ENCODE assay signal across 4 cellular contexts in the genomic region with DNA sequence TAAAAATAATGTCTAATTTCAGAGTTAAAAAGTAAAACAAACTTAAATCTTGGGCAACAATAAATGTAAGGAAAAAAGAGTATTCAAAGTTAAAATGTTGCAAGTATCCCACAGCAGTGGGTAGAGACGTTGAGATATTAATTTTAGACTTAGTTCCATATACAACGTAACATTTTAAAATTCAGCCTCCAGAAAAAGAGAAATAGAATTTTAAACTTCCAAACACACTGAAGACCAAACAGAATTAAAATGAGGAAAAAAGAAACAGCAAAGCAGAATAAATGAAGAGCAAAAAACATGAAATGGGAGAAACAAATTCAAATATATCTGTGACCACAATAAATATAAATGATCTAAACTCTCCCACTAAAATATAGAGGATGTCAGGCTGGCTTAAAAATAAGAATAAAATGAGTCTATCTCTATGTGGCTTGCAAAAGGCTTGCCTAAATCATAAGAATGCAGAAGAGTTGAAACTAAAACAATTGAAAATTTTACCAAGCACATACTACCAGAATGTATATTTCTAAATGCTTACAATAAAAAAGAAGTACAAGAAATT.
A peak's percentile ranks its signal among the peaks of the same experiment; 100 is the strongest.
TF ChIP-seq lines count a peak whose summit lies in the region.

No MANE protein-coding gene starts in this region.

TF ChIP-seq in A549, 52 proteins besides CTCF, POLR2A, EP300 and RAD21:
- TF ChIP-seq EHMT2 (IDR thresholded peaks at IDR 0.05; ENCODE audit: low read depth) (no peak), HDAC2 (IDR thresholded peaks at IDR 0.05) (peak; percentile 71; the same call in 1 of the 2 replicates), KDM1A (IDR thresholded peaks at IDR 0.05; ENCODE audit: low read depth) (peak; percentile 64; the same call in 1 of the 2 replicates)

TF ChIP-seq in HCT116, 20 proteins besides CTCF, POLR2A, EP300 and RAD21:
- no peak for TF ChIP-seq CEBPB (IDR thresholded peaks at IDR 0.05; ENCODE audit: low read depth)
- peak; percentile 38; the same call in 1 of the 2 replicates for TF ChIP-seq CBX3 (IDR thresholded peaks at IDR 0.05; ENCODE audit: low read depth)

TF ChIP-seq in IMR-90, 13 proteins besides CTCF, POLR2A, EP300 and RAD21:
- no peak for TF ChIP-seq BHLHE40 (IDR thresholded peaks at IDR 0.05; ENCODE audit: low read depth, low read length)
- peak; percentile 22 for TF ChIP-seq RCOR1 (IDR thresholded peaks at IDR 0.05; ENCODE audit: insufficient replicate concordance, low read length)
TF ChIP-seq in IMR-90: peak in this region for 1.

TF ChIP-seq in endothelial cell of umbilical vein, 7 proteins besides CTCF, POLR2A, EP300 and RAD21:
- TF ChIP-seq EZH2 (IDR thresholded peaks at IDR 0.05; ENCODE audit: borderline replicate concordance, low read depth, low read length, severe bottlenecking) (no peak), JUN (IDR thresholded peaks at IDR 0.05; ENCODE audit: borderline replicate concordance, insufficient read depth, insufficient read length, low read depth) (no peak), FOS (IDR thresholded peaks at IDR 0.05; ENCODE audit: borderline replicate concordance, insufficient read depth, low read length) (no peak), POLR2AphosphoS5 (IDR thresholded peaks at IDR 0.05; ENCODE audit: insufficient read depth, low read depth, low read length) (no peak)
- TF ChIP-seq, protein P1, sequence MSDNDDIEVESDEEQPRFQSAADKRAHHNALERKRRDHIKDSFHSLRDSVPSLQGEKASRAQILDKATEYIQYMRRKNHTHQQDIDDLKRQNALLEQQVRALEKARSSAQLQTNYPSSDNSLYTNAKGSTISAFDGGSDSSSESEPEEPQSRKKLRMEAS (IDR thresholded peaks at IDR 0.05; ENCODE audit: insufficient read depth, insufficient read length), result no peak
